1 cellular context compared by ENCODE assay signal in the genomic region with DNA sequence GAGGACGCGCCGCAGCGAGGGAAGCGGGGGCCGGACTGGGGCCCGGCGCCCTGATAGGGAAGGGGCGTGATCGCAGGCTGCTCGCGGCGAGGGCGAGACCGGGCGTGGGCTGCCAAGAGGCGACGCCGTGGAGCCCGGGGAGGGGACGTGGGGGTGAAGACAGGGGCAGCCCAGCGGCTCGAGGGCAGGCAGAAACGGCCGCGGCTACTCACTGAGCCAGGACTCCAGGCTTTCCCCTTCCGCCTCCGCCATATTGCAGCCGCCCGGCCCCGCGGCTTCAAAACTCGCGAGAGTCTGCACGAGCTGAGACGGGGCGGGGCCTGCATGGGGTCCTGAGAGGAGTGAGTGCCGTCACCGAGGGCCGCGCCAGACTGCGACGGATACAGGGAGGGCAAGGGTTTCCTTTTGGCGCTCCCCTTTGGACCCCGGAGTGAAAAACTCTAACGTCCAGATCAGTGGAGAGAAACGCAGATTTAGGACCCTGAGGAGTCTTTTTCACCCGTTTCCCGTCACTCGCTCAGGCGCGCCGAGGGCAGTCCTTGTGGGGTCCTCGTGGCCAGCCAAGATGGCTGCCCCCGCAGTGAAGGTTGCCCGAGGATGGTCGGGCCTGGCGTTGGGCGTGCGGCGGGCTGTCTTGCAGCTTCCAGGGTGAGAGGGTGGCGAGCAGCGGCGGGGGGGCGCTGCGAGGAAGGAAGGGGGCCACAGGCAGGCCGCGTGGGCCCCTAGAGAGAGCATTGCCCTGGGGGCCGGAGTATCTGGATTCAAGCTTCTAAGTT.
TF ChIP-seq lines count a peak whose summit lies in the region.

A gene with protein sequence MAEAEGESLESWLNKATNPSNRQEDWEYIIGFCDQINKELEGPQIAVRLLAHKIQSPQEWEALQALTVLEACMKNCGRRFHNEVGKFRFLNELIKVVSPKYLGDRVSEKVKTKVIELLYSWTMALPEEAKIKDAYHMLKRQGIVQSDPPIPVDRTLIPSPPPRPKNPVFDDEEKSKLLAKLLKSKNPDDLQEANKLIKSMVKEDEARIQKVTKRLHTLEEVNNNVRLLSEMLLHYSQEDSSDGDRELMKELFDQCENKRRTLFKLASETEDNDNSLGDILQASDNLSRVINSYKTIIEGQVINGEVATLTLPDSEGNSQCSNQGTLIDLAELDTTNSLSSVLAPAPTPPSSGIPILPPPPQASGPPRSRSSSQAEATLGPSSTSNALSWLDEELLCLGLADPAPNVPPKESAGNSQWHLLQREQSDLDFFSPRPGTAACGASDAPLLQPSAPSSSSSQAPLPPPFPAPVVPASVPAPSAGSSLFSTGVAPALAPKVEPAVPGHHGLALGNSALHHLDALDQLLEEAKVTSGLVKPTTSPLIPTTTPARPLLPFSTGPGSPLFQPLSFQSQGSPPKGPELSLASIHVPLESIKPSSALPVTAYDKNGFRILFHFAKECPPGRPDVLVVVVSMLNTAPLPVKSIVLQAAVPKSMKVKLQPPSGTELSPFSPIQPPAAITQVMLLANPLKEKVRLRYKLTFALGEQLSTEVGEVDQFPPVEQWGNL (minus strand): TSS at position 271 of the 776 bp plus-strand sequence. CDS start 19 bp downstream, at position 252.
TSS of gene MRPS7 (plus strand) at position 544 of the 776 bp plus-strand sequence. CDS start at position 566, 22 bp downstream.

TF ChIP-seq in HepG2, 621 proteins besides CTCF, POLR2A, EP300 and RAD21 (continued from another document and continues in another):
- TF ChIP-seq ZNF318 (CRISPR knock-in tag; IDR thresholded peaks at IDR 0.05) (peak; percentile 38; the same call in 1 of the 2 replicates), ZIK1 (CRISPR knock-in tag; IDR thresholded peaks at IDR 0.05; ENCODE audit: borderline replicate concordance, low read depth) (peak; percentile 24; the same call in 1 of the 2 replicates), KDM3A (CRISPR knock-in tag; IDR thresholded peaks at IDR 0.05; ENCODE audit: low read depth) (no peak; the same call in 1 of the 2 replicates), ARNTL (CRISPR knock-in tag; IDR thresholded peaks at IDR 0.05) (peak; percentile 81), ZNF724P (CRISPR knock-in tag; IDR thresholded peaks at IDR 0.05; ENCODE audit: borderline replicate concordance) (peak; percentile 17), SP1 (IDR thresholded peaks at IDR 0.05) (peak; percentile 72), SP1 (CRISPR knock-in tag; IDR thresholded peaks at IDR 0.05) (peak; percentile 74), ZSCAN29 (CRISPR knock-in tag; conservative IDR thresholded peaks at IDR 0.05) (no peak), SUZ12 (IDR thresholded peaks at IDR 0.05; ENCODE audit: low read depth, low read length) (no peak), IRF2 (CRISPR knock-in tag; IDR thresholded peaks at IDR 0.05) (peak; percentile 63; the same call in 1 of the 2 replicates), ZNF546 (CRISPR knock-in tag; conservative IDR thresholded peaks at IDR 0.05) (peak; percentile 53), ETV5 (CRISPR knock-in tag; IDR thresholded peaks at IDR 0.05; ENCODE audit: borderline replicate concordance) (peak; percentile 16; the same call in 1 of the 2 replicates), TBX3 (IDR thresholded peaks at IDR 0.05; ENCODE audit: borderline replicate concordance) (0 out of 2 replicates have a peak, but pooled peaks have one; percentile 9), CSRNP2 (CRISPR knock-in tag; conservative IDR thresholded peaks at IDR 0.05; ENCODE audit: low read depth) (no peak), PRDM4 (CRISPR knock-in tag; IDR thresholded peaks at IDR 0.05; ENCODE audit: borderline replicate concordance) (no peak), DR1 (CRISPR knock-in tag; IDR thresholded peaks at IDR 0.05) (peak; percentile 69; the same call in 1 of the 2 replicates), RFXAP (CRISPR knock-in tag; IDR thresholded peaks at IDR 0.05; ENCODE audit: borderline replicate concordance) (peak; percentile 77), CEBPG (CRISPR knock-in tag; IDR thresholded peaks at IDR 0.05) (no peak), ZNF564 (CRISPR knock-in tag; IDR thresholded peaks at IDR 0.05) (peak; percentile 92), MAX (IDR thresholded peaks at IDR 0.05) (peak; percentile 69; the same call in 1 of the 2 replicates), MED8 (CRISPR knock-in tag; IDR thresholded peaks at IDR 0.05; ENCODE audit: insufficient replicate concordance) (peak; percentile 92), NFKBIZ (CRISPR knock-in tag; IDR thresholded peaks at IDR 0.05) (no peak; the same call in 1 of the 2 replicates), CC2D1A (CRISPR knock-in tag; IDR thresholded peaks at IDR 0.05) (no peak), SOX6 (IDR thresholded peaks at IDR 0.05) (no peak), SOX6 (CRISPR knock-in tag; IDR thresholded peaks at IDR 0.05) (peak; percentile 59), PHF21A (CRISPR knock-in tag; IDR thresholded peaks at IDR 0.05) (no peak; the same call in 1 of the 2 replicates), TCF7 (IDR thresholded peaks at IDR 0.05; ENCODE audit: low read depth) (no peak)
- TF ChIP-seq, protein P1, sequence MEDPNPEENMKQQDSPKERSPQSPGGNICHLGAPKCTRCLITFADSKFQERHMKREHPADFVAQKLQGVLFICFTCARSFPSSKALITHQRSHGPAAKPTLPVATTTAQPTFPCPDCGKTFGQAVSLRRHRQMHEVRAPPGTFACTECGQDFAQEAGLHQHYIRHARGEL (CRISPR knock-in tag; IDR thresholded peaks at IDR 0.05): peak; percentile 30; the same call in 1 of the 2 replicates
- TF ChIP-seq, protein P2, sequence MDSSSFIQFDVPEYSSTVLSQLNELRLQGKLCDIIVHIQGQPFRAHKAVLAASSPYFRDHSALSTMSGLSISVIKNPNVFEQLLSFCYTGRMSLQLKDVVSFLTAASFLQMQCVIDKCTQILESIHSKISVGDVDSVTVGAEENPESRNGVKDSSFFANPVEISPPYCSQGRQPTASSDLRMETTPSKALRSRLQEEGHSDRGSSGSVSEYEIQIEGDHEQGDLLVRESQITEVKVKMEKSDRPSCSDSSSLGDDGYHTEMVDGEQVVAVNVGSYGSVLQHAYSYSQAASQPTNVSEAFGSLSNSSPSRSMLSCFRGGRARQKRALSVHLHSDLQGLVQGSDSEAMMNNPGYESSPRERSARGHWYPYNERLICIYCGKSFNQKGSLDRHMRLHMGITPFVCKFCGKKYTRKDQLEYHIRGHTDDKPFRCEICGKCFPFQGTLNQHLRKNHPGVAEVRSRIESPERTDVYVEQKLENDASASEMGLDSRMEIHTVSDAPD (CRISPR knock-in tag; IDR thresholded peaks at IDR 0.05): peak; percentile 73; the same call in 1 of the 2 replicates
- TF ChIP-seq, protein P3, sequence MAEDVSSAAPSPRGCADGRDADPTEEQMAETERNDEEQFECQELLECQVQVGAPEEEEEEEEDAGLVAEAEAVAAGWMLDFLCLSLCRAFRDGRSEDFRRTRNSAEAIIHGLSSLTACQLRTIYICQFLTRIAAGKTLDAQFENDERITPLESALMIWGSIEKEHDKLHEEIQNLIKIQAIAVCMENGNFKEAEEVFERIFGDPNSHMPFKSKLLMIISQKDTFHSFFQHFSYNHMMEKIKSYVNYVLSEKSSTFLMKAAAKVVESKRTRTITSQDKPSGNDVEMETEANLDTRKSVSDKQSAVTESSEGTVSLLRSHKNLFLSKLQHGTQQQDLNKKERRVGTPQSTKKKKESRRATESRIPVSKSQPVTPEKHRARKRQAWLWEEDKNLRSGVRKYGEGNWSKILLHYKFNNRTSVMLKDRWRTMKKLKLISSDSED (CRISPR knock-in tag; IDR thresholded peaks at IDR 0.05): peak; percentile 27; the same call in 1 of the 2 replicates
- TF ChIP-seq, protein P4, sequence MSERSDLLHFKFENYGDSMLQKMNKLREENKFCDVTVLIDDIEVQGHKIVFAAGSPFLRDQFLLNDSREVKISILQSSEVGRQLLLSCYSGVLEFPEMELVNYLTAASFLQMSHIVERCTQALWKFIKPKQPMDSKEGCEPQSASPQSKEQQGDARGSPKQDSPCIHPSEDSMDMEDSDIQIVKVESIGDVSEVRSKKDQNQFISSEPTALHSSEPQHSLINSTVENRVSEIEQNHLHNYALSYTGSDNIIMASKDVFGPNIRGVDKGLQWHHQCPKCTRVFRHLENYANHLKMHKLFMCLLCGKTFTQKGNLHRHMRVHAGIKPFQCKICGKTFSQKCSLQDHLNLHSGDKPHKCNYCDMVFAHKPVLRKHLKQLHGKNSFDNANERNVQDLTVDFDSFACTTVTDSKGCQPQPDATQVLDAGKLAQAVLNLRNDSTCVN (CRISPR knock-in tag; IDR thresholded peaks at IDR 0.05; ENCODE audit: borderline replicate concordance): peak; percentile 24; the same call in 1 of the 2 replicates
